Comparison of ENCODE assay signal across 9 cellular contexts in the genomic region with DNA sequence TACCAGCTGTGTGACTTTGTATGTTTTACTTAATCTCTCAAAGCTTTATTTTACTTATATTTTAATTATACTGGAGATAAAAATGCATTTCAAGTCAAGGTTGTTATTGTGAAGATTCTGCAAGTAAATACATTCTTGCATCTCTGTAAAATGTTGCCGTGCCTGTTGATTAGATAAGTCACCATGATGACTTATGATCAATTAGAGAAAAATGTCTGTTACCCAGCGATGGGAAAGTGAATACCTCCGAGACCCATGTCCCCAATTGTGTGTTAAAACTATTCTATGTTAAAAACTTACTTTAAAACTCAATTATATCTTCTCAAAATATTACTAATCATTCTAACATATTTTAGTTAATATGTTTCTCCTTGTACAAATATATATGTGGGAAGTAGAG. TPM values are rescaled to one million over a fixed set of nuclear protein-coding genes. Genes with fewer than 3 reads are reported as not detected.
"Had no signal": no experiment of that assay in that cellular context is flagged by ENCODE, and none has a peak within 500 bp of the region (broad histone marks: within the 10 kb centered on the region; RNA-seq: fewer than 3 reads in every experiment).

No MANE protein-coding gene starts in this region.

- FAIRE-seq: G401.6, GM12878, GM12891, GM12892, GM18507, GM19239 had no signal

- DNase-seq: GDM1, GF-D8 had no signal

- H3K4me3 ChIP-seq: GM12878 had no signal

- ATAC-seq: GM12878 had no signal

RNA-seq across cellular contexts. Expression of a gene that starts 39.9 kb away (rescaled TPM):
- total RNA-seq: G401 had no signal
